In genomic region chr12:58206876-58207275, GRCh38 we compare ENCODE assay signal across 23 cellular contexts.
"Had no signal": no experiment of that assay in that cellular context is flagged by ENCODE, and none has a peak within 500 bp of the region (broad histone marks: within the 10 kb centered on the region; RNA-seq: fewer than 3 reads in every experiment).

No MANE protein-coding gene starts in this region.

- H3K27ac ChIP-seq: colonic mucosa, esophagus squamous epithelium, heart right ventricle, left lung, psoas muscle, sigmoid colon, stomach, thyroid gland, vagina had no signal

- H3K36me3 ChIP-seq: colonic mucosa, esophagus squamous epithelium, heart right ventricle, left lung, sigmoid colon, stomach, thyroid gland, vagina had no signal

- H3K9me3 Mint-ChIP-seq: natural killer cell treated with Interleukin-12 subunit alpha and Interleukin-12 subunit beta and Interleukin-15 and Interleukin-18, amount 100 ng/mL, for 72 hours; neural crest cell; stimulated activated effector memory CD8-positive, alpha-beta T cell treated with anti-CD3 and anti-CD28 coated beads, Interleukin-12 subunit alpha, Interleukin-12 subunit beta, amount 100 ng/mL, for 72 hours had no signal

- H3K4me3 Mint-ChIP-seq: dendritic cell treated with granulocyte-macrophage colony-stimulating factor and Interleukin-4, amounts not matched to agents 40 ng/mL and 50 ng/mL, for 4 days; natural killer cell treated with Interleukin-12 subunit alpha and Interleukin-12 subunit beta and Interleukin-15 and Interleukin-18, amount 100 ng/mL, for 72 hours; neural crest cell; stimulated activated effector memory CD8-positive, alpha-beta T cell treated with anti-CD3 and anti-CD28 coated beads, Interleukin-12 subunit alpha, Interleukin-12 subunit beta, amount 100 ng/mL, for 72 hours had no signal

- H3K36me3 Mint-ChIP-seq: natural killer cell treated with Interleukin-12 subunit alpha and Interleukin-12 subunit beta and Interleukin-15 and Interleukin-18, amount 100 ng/mL, for 72 hours; stimulated activated effector memory CD8-positive, alpha-beta T cell treated with anti-CD3 and anti-CD28 coated beads, Interleukin-12 subunit alpha, Interleukin-12 subunit beta, amount 100 ng/mL, for 72 hours had no signal

- H3K4me3 ChIP-seq: colonic mucosa, esophagus squamous epithelium, heart right ventricle, left lung, psoas muscle, sigmoid colon, stomach, thyroid gland, vagina had no signal

- H3K27me3 Mint-ChIP-seq: dendritic cell treated with granulocyte-macrophage colony-stimulating factor and Interleukin-4, amounts not matched to agents 40 ng/mL and 50 ng/mL, for 4 days had no signal

- H3K9me3 ChIP-seq: colonic mucosa, esophagus squamous epithelium, heart right ventricle, left lung, psoas muscle, sigmoid colon, stomach, thyroid gland, vagina had no signal

- H3K4me1 ChIP-seq: colonic mucosa, left lung, psoas muscle, sigmoid colon, thyroid gland, vagina had no signal

- H3K27me3 ChIP-seq: colonic mucosa, esophagus squamous epithelium, heart right ventricle, left lung, sigmoid colon, stomach, thyroid gland, vagina had no signal

- H3K4me1 Mint-ChIP-seq: neural crest cell; stimulated activated effector memory CD8-positive, alpha-beta T cell treated with anti-CD3 and anti-CD28 coated beads, Interleukin-12 subunit alpha, Interleukin-12 subunit beta, amount 100 ng/mL, for 72 hours had no signal

- H3K27ac Mint-ChIP-seq: dendritic cell treated with granulocyte-macrophage colony-stimulating factor and Interleukin-4, amounts not matched to agents 40 ng/mL and 50 ng/mL, for 4 days; natural killer cell treated with Interleukin-12 subunit alpha and Interleukin-12 subunit beta and Interleukin-15 and Interleukin-18, amount 100 ng/mL, for 72 hours; stimulated activated effector memory CD8-positive, alpha-beta T cell treated with anti-CD3 and anti-CD28 coated beads, Interleukin-12 subunit alpha, Interleukin-12 subunit beta, amount 100 ng/mL, for 72 hours had no signal

- DNase-seq: colonic mucosa; effector CD8-positive, alpha-beta T cell; esophagus squamous epithelium; foreskin melanocyte; glutamatergic neuron; heart right ventricle; hippocampal formation; left cardiac atrium; left lung; psoas muscle; right cardiac atrium; sigmoid colon; stimulated activated CD4-positive, alpha-beta T cell treated with anti-CD3 and anti-CD28 coated beads, Interleukin-2, amount 100 ng/mL, for 24 hours; stimulated activated CD4-positive, alpha-beta T cell treated with anti-CD3 and anti-CD28 coated beads, Interleukin-4, amount 100 ng/mL, for 24 hours; stimulated activated naive CD4-positive, alpha-beta T cell treated with Interleukin-2 at 50 U/mL for 16 hours; stomach; thyroid gland; trophoblast cell had no signal
